Comparison of ENCODE assay signal across 15 cellular contexts in the genomic region with DNA sequence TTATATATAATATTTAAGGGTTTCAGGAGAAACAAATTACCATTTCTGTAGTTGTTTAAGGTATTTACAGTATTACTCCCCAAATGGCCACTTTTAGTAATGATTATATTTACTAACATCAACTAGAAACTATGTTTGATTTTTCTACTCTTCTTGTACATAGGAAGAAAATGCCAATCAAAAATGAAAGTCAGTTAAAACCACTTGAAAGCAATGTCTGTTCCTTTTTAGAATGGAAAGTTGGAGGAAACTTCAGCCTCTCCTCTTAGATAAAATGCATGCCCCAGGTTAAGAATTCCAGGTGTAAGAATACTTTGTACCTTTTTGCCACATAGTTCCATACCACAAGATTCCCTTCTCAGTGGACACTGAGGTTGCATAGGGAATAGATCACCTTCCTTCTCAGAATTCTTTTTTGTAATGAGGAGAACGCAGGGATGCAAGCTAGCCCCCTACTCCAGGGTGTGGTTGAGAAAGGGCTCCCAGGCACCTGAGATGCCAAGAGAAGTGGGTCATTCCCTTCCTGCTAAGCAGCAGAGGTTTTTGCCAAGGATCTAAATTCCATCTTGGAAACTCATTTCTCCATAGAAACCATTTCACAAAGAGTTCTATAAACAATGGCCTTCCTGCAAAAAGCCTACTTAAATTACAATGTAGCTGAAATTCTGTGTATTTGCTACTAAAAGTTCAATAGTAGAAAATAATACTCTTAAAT. TPM values are rescaled to one million over a fixed set of nuclear protein-coding genes. Genes with fewer than 3 reads are reported as not detected.
DNase-seq lines count a peak whose midpoint lies in the region; ATAC-seq and TF ChIP-seq lines count a peak whose summit lies in the region.
"Had no signal": no experiment of that assay in that cellular context is flagged by ENCODE, and none has a peak within 500 bp of the region (broad histone marks: within the 10 kb centered on the region; RNA-seq: fewer than 3 reads in every experiment).

No MANE protein-coding gene starts in this region.

- no peak for TF ChIP-seq POLR2A in GM18505 (IDR thresholded peaks at IDR 0.05; ENCODE audit: borderline replicate concordance, extremely low read depth, insufficient read depth, insufficient read length)

- no peak overlapping the region for H3K27ac ChIP-seq in naive thymus-derived CD4-positive, alpha-beta T cell (ENCODE audit: low read depth, low read length)

- H3K36me3 ChIP-seq in naive thymus-derived CD4-positive, alpha-beta T cell (ENCODE audit: control insufficient read depth in 2 of 3, insufficient read depth in 3 of 3, low read length in 3 of 3) = peaks cover 0 to 2% (median 0%) of the 10 kb centered on the region in 3 experiments

- H3K27me3 Mint-ChIP-seq in IgD-negative memory B cell = no peaks in the 10 kb centered on the region
- peaks cover 0 to 2% (median 0%) of the 10 kb centered on the region in 5 donors for H3K27me3 Mint-ChIP-seq in naive thymus-derived CD4-positive, alpha-beta T cell
- H3K27me3 Mint-ChIP-seq: activated naive CD8-positive, alpha-beta T cell treated with anti-CD3 and anti-CD28 coated beads for 36 hours; naive B cell had no signal

- intact Hi-C loops in naive thymus-derived CD4-positive, alpha-beta T cell (cut with micrococcal nuclease) = loop anchor here in 1 of 2 donors (10.0 kb wide), 1 partner anchor 479 kb away; the partner anchor contains the start of gene ARHGAP25

- no peaks in the 10 kb centered on the region for H3K9me3 ChIP-seq in naive thymus-derived CD4-positive, alpha-beta T cell (ENCODE audit: control insufficient read depth in 2 of 3, low read length in 3 of 3)

- H3K27ac Mint-ChIP-seq in IgD-negative memory B cell = peak overlapping the region in 2 of 3 donors; percentile 21 to 31
- H3K27ac Mint-ChIP-seq in naive thymus-derived CD4-positive, alpha-beta T cell = peak overlapping the region in 4 of 9 donors; percentile 15 to 50 (median 40)
- H3K27ac Mint-ChIP-seq: activated naive CD8-positive, alpha-beta T cell treated with anti-CD3 and anti-CD28 coated beads for 36 hours had no signal

- no peaks in the 10 kb centered on the region for H3K9me3 Mint-ChIP-seq in IgD-negative memory B cell
- H3K9me3 Mint-ChIP-seq in naive thymus-derived CD4-positive, alpha-beta T cell = peaks cover 0 to 6% (median 0%) of the 10 kb centered on the region in 11 donors
- H3K9me3 Mint-ChIP-seq: activated naive CD8-positive, alpha-beta T cell treated with anti-CD3 and anti-CD28 coated beads for 36 hours; naive B cell had no signal

- no peak for TF ChIP-seq CTCF in cardiac fibroblast (IDR thresholded peaks at IDR 0.05; ENCODE audit: low read depth, low read length)

- peaks cover 0 to 14% of the 10 kb centered on the region in 2 donors for H3K4me1 ChIP-seq in naive thymus-derived CD4-positive, alpha-beta T cell (ENCODE audit: control insufficient read depth in 2 of 2, insufficient read depth in 2 of 2, low read length in 2 of 2)

- ATAC-seq in naive thymus-derived CD4-positive, alpha-beta T cell = no peak
- ATAC-seq in GM18505 (IDR thresholded peaks at IDR 0.05; ENCODE audit: unreplicated experiment) = no peak
- no peak for ATAC-seq in GM18517 (IDR thresholded peaks at IDR 0.05; ENCODE audit: unreplicated experiment)
- no peak for ATAC-seq in HG02970 (IDR thresholded peaks at IDR 0.05; ENCODE audit: low FRiP score, unreplicated experiment)

- H3K4me3 Mint-ChIP-seq in IgD-negative memory B cell = peak overlapping the region in 1 of 4 donors; percentile 42
- peak overlapping the region in 6 of 10 donors; percentile 2 to 40 (median 22) for H3K4me3 Mint-ChIP-seq in naive thymus-derived CD4-positive, alpha-beta T cell
- H3K4me3 Mint-ChIP-seq: activated naive CD8-positive, alpha-beta T cell treated with anti-CD3 and anti-CD28 coated beads for 36 hours had no signal

- CTCF ChIA-PET in naive thymus-derived CD4-positive, alpha-beta T cell (lab: Charles Lee) = interaction anchor here (0.7 kb wide), 1 partner anchor 24 kb away, joined by 4 read pairs; no protein-coding TSS in a partner anchor

- peaks cover 8 to 18% (median 13%) of the 10 kb centered on the region in 3 donors for H3K4me1 Mint-ChIP-seq in IgD-negative memory B cell
- H3K4me1 Mint-ChIP-seq in naive thymus-derived CD4-positive, alpha-beta T cell = peaks cover 23 to 40% (median 35%) of the 10 kb centered on the region in 7 donors

- POLR2A ChIA-PET in naive thymus-derived CD4-positive, alpha-beta T cell (lab: Charles Lee) = no interaction called here

- peaks cover 2% of the 10 kb centered on the region for H3K36me3 Mint-ChIP-seq in IgD-negative memory B cell
- H3K36me3 Mint-ChIP-seq in naive thymus-derived CD4-positive, alpha-beta T cell = peaks cover 0 to 7% (median 5%) of the 10 kb centered on the region in 5 donors

- H3K4me3 ChIP-seq in cardiac fibroblast (replicated peaks in 1 of 2; ENCODE audit: low read depth in 2 of 2, low read length in 2 of 2) = no peak overlapping the region
- no peak overlapping the region for H3K4me3 ChIP-seq in naive thymus-derived CD4-positive, alpha-beta T cell (ENCODE audit: low read length)

- H3K27me3 ChIP-seq in naive thymus-derived CD4-positive, alpha-beta T cell (ENCODE audit: control insufficient read depth in 2 of 2, insufficient read depth in 2 of 2, low read length in 2 of 2) = no peaks in the 10 kb centered on the region

- DNase-seq in Daoy (ENCODE audit: low read depth) (peak; percentile 26), cardiac fibroblast (ENCODE audit: low read depth in 2 of 2) (peak; percentile 51 to 65), HT-29 (ENCODE audit: low spot score) (no peak)
- DNase-seq in naive thymus-derived CD4-positive, alpha-beta T cell = no peak
- DNase-seq: activated naive CD8-positive, alpha-beta T cell treated with anti-CD3 and anti-CD28 coated beads for 36 hours; COR-L47; effector CD4-positive, alpha-beta T cell; naive B cell; NCI-H146; NCI-H526; Right ventricle myocardium superior had no signal

RNA-seq across cellular contexts. Expression of gene PPP3R1, which starts 3.6 kb away (rescaled TPM):
- 17.9 and 20.7 TPM in 2 replicates for total RNA-seq in Daoy (2014; rRNA removed; shearing (Covaris generic))
- 1.7 TPM for polyA plus RNA-seq in IgD-negative memory B cell
- 10 to 100 TPM; 54.1 to 78.2 (median 70.0) TPM for total RNA-seq in naive thymus-derived CD4-positive, alpha-beta T cell
- 1 to 10 TPM; 2.6 to 7.2 TPM for polyA plus RNA-seq in naive thymus-derived CD4-positive, alpha-beta T cell
- 6.4 and 8.9 TPM in 2 replicates for total RNA-seq in HT-29 (2014; rRNA removed; shearing (Covaris generic))

Comparison
In these comparisons a context has a peak if more than half of its experiments do, and no peak if none do; other contexts are left out.
1. DNase-seq: peak in Daoy (single experiment) and cardiac fibroblast (2 of 2); none in naive thymus-derived CD4-positive, alpha-beta T cell (0 of 9) and HT-29 (single experiment).